ENCODE assay signal across 8 cellular contexts in genomic region chr4:71229477-71230257, GRCh38.
DNase-seq lines count a peak whose midpoint lies in the region; ATAC-seq and TF ChIP-seq lines count a peak whose summit lies in the region.

No MANE protein-coding gene starts in this region.

- ATAC-seq in heart right ventricle (peak in 5 of 8 donors; percentile 52 to 75 (median 60)), sciatic nerve (peak; percentile 78)

- H3K36me3 ChIP-seq in adipocyte (ENCODE audit: control insufficient read depth, insufficient read depth, low read length, severe bottlenecking) (no peaks in the 10 kb centered on the region), heart right ventricle (no peaks in the 10 kb centered on the region)

- H3K27me3 ChIP-seq in adipocyte (replicated peaks; ENCODE audit: control insufficient read depth, insufficient read depth, low read length) (peaks cover 2% of the 10 kb centered on the region), heart right ventricle (no peaks in the 10 kb centered on the region)

- 5% methylated on average over 9 of the region's 9 CpGs for WGBS in heart right ventricle, 2 donors

- H3K9me3 ChIP-seq in adipocyte (ENCODE audit: control insufficient read depth, low read length): no peaks in the 10 kb centered on the region
- no peaks in the 10 kb centered on the region for H3K9me3 ChIP-seq in heart right ventricle

- H3K27ac ChIP-seq in heart right ventricle: peak overlapping the region in 7 of 10 donors; percentile 66 to 82 (median 76)

- intact Hi-C loops in heart right ventricle (cut with DNase I): loop anchor here in 7 of 10 donors (2.0 to 10.0 kb wide), 10 partner anchors 25 to 485 kb away; no protein-coding TSS in a partner anchor
- intact Hi-C loops in sciatic nerve (cut with DNase I): no loop called here

- H3K9ac ChIP-seq in adipocyte (ENCODE audit: low read length): no peak overlapping the region

- H3K4me3 ChIP-seq in adipocyte (ENCODE audit: low read length) (no peak overlapping the region), heart right ventricle (peak overlapping the region in 2 of 10 donors; percentile 26)

- peak; percentile 5 for DNase-seq in NOMO-1 (lab: John Stamatoyannopoulos, UW; ENCODE audit: unreplicated experiment in 2 of 2)
- DNase-seq in NOMO-1 treated with dmso at 0.1 percent for 144 hours (lab: John Stamatoyannopoulos, UW; ENCODE audit: unreplicated experiment): no peak
- peak; percentile 32 for DNase-seq in HuH-7 (ENCODE audit: low spot score)
- peak; percentile 85 for DNase-seq in adipocyte (ENCODE audit: low read depth)
- DNase-seq in heart right ventricle: no peak
- DNase-seq in sciatic nerve (ENCODE audit: low spot score): no peak
- no peak for DNase-seq in activated naive CD4-positive, alpha-beta T cell treated with Interleukin-2 at 50 U/mL for 16 hours
- DNase-seq in activated gamma-delta T cell treated with Interleukin-2 at 50 U/mL for 16 hours: no peak

- peak; percentile 40 to 82 (median 70) for TF ChIP-seq CTCF in heart right ventricle (IDR thresholded peaks at IDR 0.05)

- H3K4me1 ChIP-seq in adipocyte (ENCODE audit: control insufficient read depth, insufficient read depth, low read length) (peaks cover 29% of the 10 kb centered on the region), heart right ventricle (peaks cover 0 to 45% (median 27%) of the 10 kb centered on the region in 9 donors)

Comparison
In these comparisons a context has a peak if more than half of its experiments do, and no peak if none do; other contexts are left out.
1. DNase-seq: peak in NOMO-1 (2 of 2), HuH-7 (single experiment) and adipocyte (single experiment); none in NOMO-1 treated with dmso at 0.1 percent for 144 hours (single experiment), heart right ventricle (0 of 2), sciatic nerve (single experiment), activated naive CD4-positive, alpha-beta T cell treated with Interleukin-2 at 50 U/mL for 16 hours (single experiment) and activated gamma-delta T cell treated with Interleukin-2 at 50 U/mL for 16 hours (single experiment).